1 cellular context compared by ENCODE assay signal in the genomic region with DNA sequence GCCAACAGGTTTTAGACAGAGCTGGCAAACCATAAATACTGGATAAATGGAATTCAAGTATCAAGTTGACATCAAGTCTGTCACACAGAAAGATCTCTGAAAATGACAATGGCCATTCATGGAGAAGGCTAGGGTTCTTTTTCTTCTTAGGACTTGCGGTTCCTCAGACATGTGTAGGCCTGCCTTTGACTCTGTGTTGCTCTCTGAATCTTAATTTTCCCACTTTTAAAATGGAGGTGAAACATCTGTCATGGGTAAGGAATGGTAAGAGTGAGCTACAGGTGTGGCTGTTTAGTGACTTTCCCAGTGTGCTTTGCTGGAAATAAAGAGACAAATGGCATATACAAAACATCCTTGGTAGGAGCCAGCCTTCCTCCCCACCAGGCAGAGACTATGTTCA.
TF ChIP-seq lines count a peak whose summit lies in the region.

No MANE protein-coding gene starts in this region.

TF ChIP-seq in GM23338, 12 proteins besides CTCF, POLR2A, EP300 and RAD21 (continued from another document):
- TF ChIP-seq, protein P1, sequence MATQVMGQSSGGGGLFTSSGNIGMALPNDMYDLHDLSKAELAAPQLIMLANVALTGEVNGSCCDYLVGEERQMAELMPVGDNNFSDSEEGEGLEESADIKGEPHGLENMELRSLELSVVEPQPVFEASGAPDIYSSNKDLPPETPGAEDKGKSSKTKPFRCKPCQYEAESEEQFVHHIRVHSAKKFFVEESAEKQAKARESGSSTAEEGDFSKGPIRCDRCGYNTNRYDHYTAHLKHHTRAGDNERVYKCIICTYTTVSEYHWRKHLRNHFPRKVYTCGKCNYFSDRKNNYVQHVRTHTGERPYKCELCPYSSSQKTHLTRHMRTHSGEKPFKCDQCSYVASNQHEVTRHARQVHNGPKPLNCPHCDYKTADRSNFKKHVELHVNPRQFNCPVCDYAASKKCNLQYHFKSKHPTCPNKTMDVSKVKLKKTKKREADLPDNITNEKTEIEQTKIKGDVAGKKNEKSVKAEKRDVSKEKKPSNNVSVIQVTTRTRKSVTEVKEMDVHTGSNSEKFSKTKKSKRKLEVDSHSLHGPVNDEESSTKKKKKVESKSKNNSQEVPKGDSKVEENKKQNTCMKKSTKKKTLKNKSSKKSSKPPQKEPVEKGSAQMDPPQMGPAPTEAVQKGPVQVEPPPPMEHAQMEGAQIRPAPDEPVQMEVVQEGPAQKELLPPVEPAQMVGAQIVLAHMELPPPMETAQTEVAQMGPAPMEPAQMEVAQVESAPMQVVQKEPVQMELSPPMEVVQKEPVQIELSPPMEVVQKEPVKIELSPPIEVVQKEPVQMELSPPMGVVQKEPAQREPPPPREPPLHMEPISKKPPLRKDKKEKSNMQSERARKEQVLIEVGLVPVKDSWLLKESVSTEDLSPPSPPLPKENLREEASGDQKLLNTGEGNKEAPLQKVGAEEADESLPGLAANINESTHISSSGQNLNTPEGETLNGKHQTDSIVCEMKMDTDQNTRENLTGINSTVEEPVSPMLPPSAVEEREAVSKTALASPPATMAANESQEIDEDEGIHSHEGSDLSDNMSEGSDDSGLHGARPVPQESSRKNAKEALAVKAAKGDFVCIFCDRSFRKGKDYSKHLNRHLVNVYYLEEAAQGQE (IDR thresholded peaks at IDR 0.05; ENCODE audit: unreplicated experiment): no peak
- TF ChIP-seq, protein P2, sequence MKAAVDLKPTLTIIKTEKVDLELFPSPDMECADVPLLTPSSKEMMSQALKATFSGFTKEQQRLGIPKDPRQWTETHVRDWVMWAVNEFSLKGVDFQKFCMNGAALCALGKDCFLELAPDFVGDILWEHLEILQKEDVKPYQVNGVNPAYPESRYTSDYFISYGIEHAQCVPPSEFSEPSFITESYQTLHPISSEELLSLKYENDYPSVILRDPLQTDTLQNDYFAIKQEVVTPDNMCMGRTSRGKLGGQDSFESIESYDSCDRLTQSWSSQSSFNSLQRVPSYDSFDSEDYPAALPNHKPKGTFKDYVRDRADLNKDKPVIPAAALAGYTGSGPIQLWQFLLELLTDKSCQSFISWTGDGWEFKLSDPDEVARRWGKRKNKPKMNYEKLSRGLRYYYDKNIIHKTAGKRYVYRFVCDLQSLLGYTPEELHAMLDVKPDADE (IDR thresholded peaks at IDR 0.05): no peak
- TF ChIP-seq CREB1 (CRISPR knock-in tag; IDR thresholded peaks at IDR 0.05; ENCODE audit: low read depth): no peak
- no peak for TF ChIP-seq EZH2 (IDR thresholded peaks at IDR 0.05; ENCODE audit: low read depth, unreplicated experiment)
TF ChIP-seq in GM23338: peak in this region for 0.
